9 cellular contexts compared by ENCODE assay signal in genomic region chrX:112147206-112147605, GRCh38.
DNase-seq lines count a peak whose midpoint lies in the region; ATAC-seq and TF ChIP-seq lines count a peak whose summit lies in the region.
"Had no signal": no experiment of that assay in that cellular context is flagged by ENCODE, and none has a peak within 500 bp of the region (broad histone marks: within the 10 kb centered on the region; RNA-seq: fewer than 3 reads in every experiment).

No MANE protein-coding gene starts in this region.

- no peaks in the 10 kb centered on the region for H3F3A ChIP-seq in OCI-LY1 (ENCODE audit: insufficient read depth, low read length)

- H3K27me3 Mint-ChIP-seq in activated CD8-positive, alpha-beta memory T cell treated with anti-CD3 and anti-CD28 coated beads, Interleukin-2, amount 10 ng/mL, durations not matched to agents 7 days and 5 days, result no peaks in the 10 kb centered on the region
- no peaks in the 10 kb centered on the region for H3K27me3 Mint-ChIP-seq in HFFc6 (ENCODE audit: insufficient read depth)
- H3K27me3 Mint-ChIP-seq: stimulated activated naive CD8-positive, alpha-beta T cell treated with anti-CD3 and anti-CD28 coated beads, Interleukin-15, Interleukin-2, amounts not matched to agents 100 ng/mL and 50 ng/mL, for 24 hours had no signal

- H3K27me3 ChIP-seq in left ventricle myocardium inferior (ENCODE audit: low read depth) (no peaks in the 10 kb centered on the region), OCI-LY1 (ENCODE audit: insufficient read depth, low read length) (no peaks in the 10 kb centered on the region)

- intact Hi-C loops in left ventricle myocardium inferior (cut with micrococcal nuclease) (no loop called here), cardiac septum (cut with DNase I) (loop anchor here (10.0 kb wide), 1 partner anchor 272 kb away; the partner anchor contains the start of gene TRPC5OS)

- no peak overlapping the region for H3K4me2 ChIP-seq in OCI-LY1 (ENCODE audit: low read length)

- H3K27ac Mint-ChIP-seq in activated CD8-positive, alpha-beta memory T cell treated with anti-CD3 and anti-CD28 coated beads, Interleukin-2, amount 10 ng/mL, durations not matched to agents 7 days and 5 days, result no peak overlapping the region
- no peak overlapping the region for H3K27ac Mint-ChIP-seq in HFFc6
- H3K27ac Mint-ChIP-seq: stimulated activated naive CD8-positive, alpha-beta T cell treated with anti-CD3 and anti-CD28 coated beads, Interleukin-15, Interleukin-2, amounts not matched to agents 100 ng/mL and 50 ng/mL, for 24 hours had no signal

- CTCF ChIA-PET in activated CD8-positive, alpha-beta memory T cell treated with anti-CD3 and anti-CD28 coated beads, Interleukin-2, amount 10 ng/mL, durations not matched to agents 7 days and 5 days (lab: Charles Lee), result no interaction called here

- H3K4me1 Mint-ChIP-seq in activated CD8-positive, alpha-beta memory T cell treated with anti-CD3 and anti-CD28 coated beads, Interleukin-2, amount 10 ng/mL, durations not matched to agents 7 days and 5 days, result no peaks in the 10 kb centered on the region
- no peaks in the 10 kb centered on the region for H3K4me1 Mint-ChIP-seq in HFFc6 (ENCODE audit: low read depth)

- no peak for ATAC-seq in activated CD8-positive, alpha-beta memory T cell treated with anti-CD3 and anti-CD28 coated beads, Interleukin-2, amount 10 ng/mL, durations not matched to agents 7 days and 5 days

- H3K9me3 ChIP-seq in left ventricle myocardium inferior (replicated peaks) (no peaks in the 10 kb centered on the region), OCI-LY1 (ENCODE audit: low read length) (no peaks in the 10 kb centered on the region)

- no peaks in the 10 kb centered on the region for H3K79me2 ChIP-seq in OCI-LY1 (ENCODE audit: insufficient read depth, low read length)

- no peaks in the 10 kb centered on the region for H3K36me3 Mint-ChIP-seq in activated CD8-positive, alpha-beta memory T cell treated with anti-CD3 and anti-CD28 coated beads, Interleukin-2, amount 10 ng/mL, durations not matched to agents 7 days and 5 days
- no peaks in the 10 kb centered on the region for H3K36me3 Mint-ChIP-seq in HFFc6 (ENCODE audit: low read depth)

- H3K36me3 ChIP-seq in left ventricle myocardium inferior (no peaks in the 10 kb centered on the region), OCI-LY1 (ENCODE audit: insufficient read depth, low read length) (no peaks in the 10 kb centered on the region)

- no peaks in the 10 kb centered on the region for H4K20me1 ChIP-seq in OCI-LY1 (ENCODE audit: insufficient read depth, low read length)

- no peak overlapping the region for H2AFZ ChIP-seq in OCI-LY1 (ENCODE audit: low read length)

- TF ChIP-seq CTCF in left ventricle myocardium inferior (IDR thresholded peaks at IDR 0.05; ENCODE audit: borderline replicate concordance) (peak; percentile 42), OCI-LY1 (IDR thresholded peaks at IDR 0.05; ENCODE audit: low read length) (peak; percentile 30; the same call in 1 of the 2 replicates), fibroblast of the aortic adventitia (IDR thresholded peaks at IDR 0.05; ENCODE audit: insufficient read depth, low read length) (peak; percentile 44), HFFc6 (IDR thresholded peaks at IDR 0.05) (no peak)

- no peak overlapping the region for H3K4me3 ChIP-seq in left ventricle myocardium inferior
- H3K4me3 ChIP-seq in OCI-LY1 (ENCODE audit: low read depth, low read length, poor library complexity, severe bottlenecking), result no peak overlapping the region
- no peak overlapping the region for H3K4me3 ChIP-seq in fibroblast of the aortic adventitia (ENCODE audit: low read depth, low read length)

- H3K9me2 ChIP-seq in OCI-LY1 (ENCODE audit: low read depth, low read length), result no peaks in the 10 kb centered on the region

- no peak for DNase-seq in left ventricle myocardium inferior
- DNase-seq in cardiac septum (ENCODE audit: low spot score), result no peak
- DNase-seq in fibroblast of the aortic adventitia (ENCODE audit: low read depth), result no peak
- DNase-seq in activated CD8-positive, alpha-beta memory T cell treated with anti-CD3 and anti-CD28 coated beads, Interleukin-2, amount 10 ng/mL, durations not matched to agents 7 days and 5 days, result no peak
- no peak for DNase-seq in HFFc6
- DNase-seq in NK-92 (lab: John Stamatoyannopoulos, UW; ENCODE audit: unreplicated experiment), result no peak
- no peak for DNase-seq in activated CD8-positive, alpha-beta memory T cell treated with anti-CD3 and anti-CD28 coated beads for 24 hours

- H3K4me3 Mint-ChIP-seq in activated CD8-positive, alpha-beta memory T cell treated with anti-CD3 and anti-CD28 coated beads, Interleukin-2, amount 10 ng/mL, durations not matched to agents 7 days and 5 days, result no peak overlapping the region
- H3K4me3 Mint-ChIP-seq in HFFc6, result no peak overlapping the region
- H3K4me3 Mint-ChIP-seq: stimulated activated naive CD8-positive, alpha-beta T cell treated with anti-CD3 and anti-CD28 coated beads, Interleukin-15, Interleukin-2, amounts not matched to agents 100 ng/mL and 50 ng/mL, for 24 hours had no signal

- H3K4me1 ChIP-seq in left ventricle myocardium inferior, result no peaks in the 10 kb centered on the region
- no peaks in the 10 kb centered on the region for H3K4me1 ChIP-seq in OCI-LY1 (ENCODE audit: insufficient read depth, low read length, severe bottlenecking)

- H3K9me3 Mint-ChIP-seq in activated CD8-positive, alpha-beta memory T cell treated with anti-CD3 and anti-CD28 coated beads, Interleukin-2, amount 10 ng/mL, durations not matched to agents 7 days and 5 days (ENCODE audit: low read depth), result no peaks in the 10 kb centered on the region
- no peaks in the 10 kb centered on the region; the same call in 1 of the 2 replicates for H3K9me3 Mint-ChIP-seq in HFFc6
- H3K9me3 Mint-ChIP-seq: stimulated activated naive CD8-positive, alpha-beta T cell treated with anti-CD3 and anti-CD28 coated beads, Interleukin-15, Interleukin-2, amounts not matched to agents 100 ng/mL and 50 ng/mL, for 24 hours had no signal

- H3K9ac ChIP-seq in OCI-LY1 (ENCODE audit: low read length), result no peak overlapping the region

- H3K27ac ChIP-seq in left ventricle myocardium inferior (replicated peaks), result no peak overlapping the region
- H3K27ac ChIP-seq in OCI-LY1 (ENCODE audit: low read depth, low read length, poor library complexity, severe bottlenecking), result no peak overlapping the region
